In genomic region chr6:43181942-43182860, GRCh38 we compare ENCODE assay signal across 1 cellular context.
TF ChIP-seq lines count a peak whose summit lies in the region.

CUL9 (plus strand) TSS chr6:43182196; CDS start chr6:43184311, 2,115 bp downstream.

TF ChIP-seq in HepG2, 621 proteins besides CTCF, POLR2A, EP300 and RAD21 (continued from another document):
- TF ChIP-seq REST (IDR thresholded peaks at IDR 0.05; ENCODE audit: borderline replicate concordance in 1 of 2, low read depth in 1 of 2, low read length in 2 of 2) = peak in 1 of 2 experiments; percentile 47; a peak in 1 of 4 replicates
- TF ChIP-seq ZBTB44 (CRISPR knock-in tag; IDR thresholded peaks at IDR 0.05) = 0 out of 2 replicates have a peak, but pooled peaks have one; percentile 64
- no peak for TF ChIP-seq SATB2 (CRISPR knock-in tag; IDR thresholded peaks at IDR 0.05)
- no peak; the same call in 1 of the 2 replicates for TF ChIP-seq CREM (IDR thresholded peaks at IDR 0.05)
- no peak for TF ChIP-seq CREM (CRISPR knock-in tag; IDR thresholded peaks at IDR 0.05)
- TF ChIP-seq ZNF12 (CRISPR knock-in tag; IDR thresholded peaks at IDR 0.05) = peak; percentile 74; the same call in 1 of the 2 replicates
- no peak for TF ChIP-seq CEBPB (IDR thresholded peaks at IDR 0.05; ENCODE audit: borderline replicate concordance, low read depth, low read length)
- peak; percentile 48; the same call in 1 of the 2 replicates for TF ChIP-seq PPARG (CRISPR knock-in tag; conservative IDR thresholded peaks at IDR 0.05)
- peak; percentile 96 for TF ChIP-seq ZNF556 (CRISPR knock-in tag; IDR thresholded peaks at IDR 0.05; ENCODE audit: borderline replicate concordance)
- peak; percentile 78 for TF ChIP-seq HNRNPLL (IDR thresholded peaks at IDR 0.05; ENCODE audit: low read depth, low read length, poor library complexity, severe bottlenecking)
- peak; percentile 46; the same call in 1 of the 2 replicates for TF ChIP-seq NFYC (CRISPR knock-in tag; IDR thresholded peaks at IDR 0.05)
- TF ChIP-seq SNAPC2 (CRISPR knock-in tag; IDR thresholded peaks at IDR 0.05) = 0 out of 2 replicates have a peak, but pooled peaks have one; percentile 26
- no peak for TF ChIP-seq TCF7 (IDR thresholded peaks at IDR 0.05; ENCODE audit: low read depth)
- TF ChIP-seq ATF3 (CRISPR knock-in tag; IDR thresholded peaks at IDR 0.05) = no peak
- peak; percentile 79 for TF ChIP-seq TFDP2 (CRISPR knock-in tag; IDR thresholded peaks at IDR 0.05)
- peak; percentile 88 for TF ChIP-seq ZNF274 (CRISPR knock-in tag; IDR thresholded peaks at IDR 0.05)
- no peak for TF ChIP-seq ATF1 (CRISPR knock-in tag; IDR thresholded peaks at IDR 0.05)
- peak; percentile 75; the same call in 1 of the 2 replicates for TF ChIP-seq ZNF761 (CRISPR knock-in tag; conservative IDR thresholded peaks at IDR 0.05)
- TF ChIP-seq PITX1 (CRISPR knock-in tag; IDR thresholded peaks at IDR 0.05) = peak; percentile 70
- no peak for TF ChIP-seq SSRP1 (CRISPR knock-in tag; IDR thresholded peaks at IDR 0.05)
- TF ChIP-seq ZBTB3 (CRISPR knock-in tag; IDR thresholded peaks at IDR 0.05; ENCODE audit: borderline replicate concordance, low read depth) = peak; percentile 83; the same call in 1 of the 2 replicates
- TF ChIP-seq MTF1 (CRISPR knock-in tag; IDR thresholded peaks at IDR 0.05) = 0 out of 2 replicates have a peak, but pooled peaks have one; percentile 43
- no peak; the same call in 1 of the 2 replicates for TF ChIP-seq ZNF83 (CRISPR knock-in tag; IDR thresholded peaks at IDR 0.05; ENCODE audit: borderline replicate concordance)
- TF ChIP-seq ZHX2 (IDR thresholded peaks at IDR 0.05; ENCODE audit: low read depth) = 0 out of 2 replicates have a peak, but pooled peaks have one; percentile 48
- no peak for TF ChIP-seq ZHX2 (CRISPR knock-in tag; IDR thresholded peaks at IDR 0.05; ENCODE audit: borderline replicate concordance)
- no peak for TF ChIP-seq ZNF367 (CRISPR knock-in tag; IDR thresholded peaks at IDR 0.05; ENCODE audit: borderline replicate concordance)
- TF ChIP-seq E2F2 (CRISPR knock-in tag; IDR thresholded peaks at IDR 0.05; ENCODE audit: borderline replicate concordance) = no peak
- TF ChIP-seq MEIS1 (CRISPR knock-in tag; IDR thresholded peaks at IDR 0.05; ENCODE audit: borderline replicate concordance) = peak; percentile 84
- peak; percentile 74 for TF ChIP-seq THRA (CRISPR knock-in tag; IDR thresholded peaks at IDR 0.05; ENCODE audit: borderline replicate concordance)
- TF ChIP-seq HDAC6 (IDR thresholded peaks at IDR 0.05; ENCODE audit: low read depth, low read length) = no peak
- no peak for TF ChIP-seq JARID2 (CRISPR knock-in tag; IDR thresholded peaks at IDR 0.05; ENCODE audit: insufficient replicate concordance)
- peak; percentile 79 for TF ChIP-seq MIER2 (CRISPR knock-in tag; IDR thresholded peaks at IDR 0.05)
